Comparison of ENCODE assay signal across 13 cellular contexts in genomic region chr16:87836844-87837581, GRCh38. TPM values are rescaled to one million over a fixed set of nuclear protein-coding genes. Genes with fewer than 3 reads are reported as not detected.
A peak's percentile ranks its signal among the peaks of the same experiment; 100 is the strongest.
DNase-seq lines count a peak whose midpoint lies in the region; ATAC-seq and TF ChIP-seq lines count a peak whose summit lies in the region.
"Had no signal": no experiment of that assay in that cellular context is flagged by ENCODE, and none has a peak within 500 bp of the region (broad histone marks: within the 10 kb centered on the region; RNA-seq: fewer than 3 reads in every experiment).

No MANE protein-coding gene starts in this region.

- H3K27ac ChIP-seq in DND-41 (ENCODE audit: low read length) (peak overlapping the region; percentile 40; the same call in 1 of the 2 replicates), neuronal stem cell (replicated peaks; ENCODE audit: low read length) (no peak overlapping the region), WERI-Rb-1 (no peak overlapping the region; the same call in 1 of the 2 replicates), Peyer's patch (no peak overlapping the region)
- H3K27ac ChIP-seq: HL-60, lower lobe of right lung had no signal

- no peaks in the 10 kb centered on the region for H3K27me3 Mint-ChIP-seq in activated T-cell treated with anti-CD3 and anti-CD28 coated beads, Interleukin-2, amount 50 U/mL, for 4 hours (ENCODE audit: low read depth)

- H3K4me3 ChIP-seq in DND-41 (ENCODE audit: low read depth in 1 of 2, low read length in 2 of 2) (no peak overlapping the region), fibroblast of the aortic adventitia (ENCODE audit: low read depth, low read length) (no peak overlapping the region), neuronal stem cell (ENCODE audit: low read length in 2 of 2) (peak overlapping the region in 1 of 2 donors; percentile 42), WERI-Rb-1 (ENCODE audit: low read depth, low read length) (no peak overlapping the region), Peyer's patch (no peak overlapping the region)
- H3K4me3 ChIP-seq: lower lobe of right lung, MG63 had no signal

- no peak overlapping the region for H3K23ac ChIP-seq in neuronal stem cell (ENCODE audit: low read depth, low read length, poor library complexity)

- H3K36me3 ChIP-seq in DND-41 (ENCODE audit: insufficient read depth, low read length) = peaks cover 99% of the 10 kb centered on the region
- peaks cover 21 to 74% of the 10 kb centered on the region in 2 donors for H3K36me3 ChIP-seq in neuronal stem cell (replicated peaks in 1 of 2; ENCODE audit: control insufficient read depth in 2 of 2, insufficient read depth in 2 of 2, low read length in 2 of 2)
- H3K36me3 ChIP-seq in WERI-Rb-1 = peaks cover 45% of the 10 kb centered on the region
- H3K36me3 ChIP-seq in Peyer's patch = peaks cover 0 to 32% (median 0%) of the 10 kb centered on the region in 3 donors

- H2AFZ ChIP-seq in DND-41 (ENCODE audit: low read depth, low read length) (no peak overlapping the region), neuronal stem cell (ENCODE audit: low read length) (no peak overlapping the region)

- in situ Hi-C loops in GM13977 (cut with MboI; ENCODE audit: low pct_unique_long_range_greater_than_20kb, low sequenced_read_pairs, unreplicated experiment) = no loop called here

- H3K27me3 ChIP-seq in DND-41 (ENCODE audit: insufficient read depth, low read length, poor library complexity) = no peaks in the 10 kb centered on the region
- H3K27me3 ChIP-seq in neuronal stem cell (ENCODE audit: control insufficient read depth in 3 of 3, insufficient read depth in 3 of 3, low read depth in 1 of 3, low read length in 3 of 3) = no peaks in the 10 kb centered on the region
- H3K27me3 ChIP-seq in WERI-Rb-1 (ENCODE audit: insufficient read depth, low read depth, severe bottlenecking) = no peaks in the 10 kb centered on the region
- no peaks in the 10 kb centered on the region for H3K27me3 ChIP-seq in Peyer's patch
- H3K27me3 ChIP-seq: MG63 had no signal

- no peak overlapping the region for H3K4ac ChIP-seq in neuronal stem cell (ENCODE audit: low read length)

- H2BK5ac ChIP-seq in neuronal stem cell (ENCODE audit: low read length) = peak overlapping the region; percentile 66

- H2BK120ac ChIP-seq in neuronal stem cell (ENCODE audit: low read depth, low read length) = no peak overlapping the region

- H3K9me3 Mint-ChIP-seq in activated T-cell treated with anti-CD3 and anti-CD28 coated beads, Interleukin-2, amount 50 U/mL, for 4 hours = no peaks in the 10 kb centered on the region

- H3K9ac ChIP-seq in DND-41 (ENCODE audit: low read depth, low read length) (no peak overlapping the region), neuronal stem cell (ENCODE audit: low read depth, low read length, poor library complexity) (no peak overlapping the region)

- no peak for TF ChIP-seq POLR2A in Peyer's patch (IDR thresholded peaks at IDR 0.05)

- H3K4me3 Mint-ChIP-seq in activated T-cell treated with anti-CD3 and anti-CD28 coated beads, Interleukin-2, amount 50 U/mL, for 4 hours = no peak overlapping the region

- peaks cover 1% of the 10 kb centered on the region for H3K79me1 ChIP-seq in neuronal stem cell (ENCODE audit: low read depth, low read length)

- no peak for ATAC-seq in DND-41 (ENCODE audit: insufficient read depth, low read depth)
- no peak for ATAC-seq in activated T-cell treated with anti-CD3 and anti-CD28 coated beads, Interleukin-2, amount 50 U/mL, for 4 hours

- peaks cover 80% of the 10 kb centered on the region for H4K20me1 ChIP-seq in DND-41 (ENCODE audit: insufficient read depth, low read length)

- H3K4me2 ChIP-seq in DND-41 (ENCODE audit: insufficient read depth, low read length) (no peak overlapping the region), neuronal stem cell (ENCODE audit: insufficient read depth, low read length, poor library complexity, severe bottlenecking) (no peak overlapping the region)

- H3K14ac ChIP-seq in neuronal stem cell (ENCODE audit: low read length) = peak overlapping the region; percentile 38

- H4K8ac ChIP-seq in neuronal stem cell (ENCODE audit: low read depth, low read length) = peak overlapping the region; percentile 65

- peak overlapping the region; percentile 48 for H3K18ac ChIP-seq in neuronal stem cell (ENCODE audit: low read length)

- DNase-seq in DND-41 (no peak), fibroblast of the aortic adventitia (ENCODE audit: low read depth) (peak; percentile 54), neuronal stem cell (ENCODE audit: low spot score) (no peak), WERI-Rb-1 (no peak), epidermal melanocyte (ENCODE audit: insufficient read length, low spot score) (no peak), GM13977 (ENCODE audit: low spot score) (no peak), Peyer's patch (no peak)
- DNase-seq in activated T-cell treated with anti-CD3 and anti-CD28 coated beads, Interleukin-2, amount 50 U/mL, for 4 hours = peak; percentile 7
- DNase-seq: cerebellar nuclear complex, lower lobe of right lung, MG63, NCI-H2227 treated with DMSO at 0.1 percent for 48 hours had no signal

- H3K4me1 Mint-ChIP-seq in activated T-cell treated with anti-CD3 and anti-CD28 coated beads, Interleukin-2, amount 50 U/mL, for 4 hours (ENCODE audit: low read depth) = no peaks in the 10 kb centered on the region

- H2AK5ac ChIP-seq in neuronal stem cell (ENCODE audit: low read depth, low read length) = peak overlapping the region; percentile 75

- H3K4me1 ChIP-seq in DND-41 (ENCODE audit: insufficient read depth, low read length) (no peaks in the 10 kb centered on the region), neuronal stem cell (ENCODE audit: control insufficient read depth in 2 of 2, insufficient read depth in 1 of 2, low read depth in 1 of 2, low read length in 2 of 2) (peaks cover 0 to 7% of the 10 kb centered on the region in 2 donors), Peyer's patch (peaks cover 0 to 12% (median 0%) of the 10 kb centered on the region in 4 donors)
- H3K4me1 ChIP-seq: lower lobe of right lung had no signal

- no peak overlapping the region for H2BK15ac ChIP-seq in neuronal stem cell (ENCODE audit: low read length)

- no peak overlapping the region for H2BK12ac ChIP-seq in neuronal stem cell (ENCODE audit: low read length)

- no peak for TF ChIP-seq CTCF in DND-41 (IDR thresholded peaks at IDR 0.05; ENCODE audit: borderline replicate concordance, extremely low read depth, low read length, poor library complexity, severe bottlenecking)
- TF ChIP-seq CTCF in fibroblast of the aortic adventitia (IDR thresholded peaks at IDR 0.05; ENCODE audit: insufficient read depth, low read length) = no peak
- TF ChIP-seq CTCF in WERI-Rb-1 (IDR thresholded peaks at IDR 0.05; ENCODE audit: low read depth, low read length) = no peak
- no peak for TF ChIP-seq CTCF in GM13977 (IDR thresholded peaks at IDR 0.05; ENCODE audit: extremely low read depth, insufficient read depth, missing control alignments)
- no peak for TF ChIP-seq CTCF in Peyer's patch (IDR thresholded peaks at IDR 0.05)

- peaks cover 47% of the 10 kb centered on the region for H3K79me2 ChIP-seq in DND-41 (ENCODE audit: insufficient read depth, low read length)

- no peak overlapping the region for H4K91ac ChIP-seq in neuronal stem cell (ENCODE audit: low read depth, low read length, poor library complexity)

- no peaks in the 10 kb centered on the region for H3K9me3 ChIP-seq in DND-41 (ENCODE audit: insufficient read depth, low read length, severe bottlenecking)
- H3K9me3 ChIP-seq in neuronal stem cell (replicated peaks in 1 of 2; ENCODE audit: control insufficient read depth in 2 of 2, insufficient read depth in 1 of 2, low read depth in 1 of 2, low read length in 2 of 2) = no peaks in the 10 kb centered on the region
- no peaks in the 10 kb centered on the region for H3K9me3 ChIP-seq in WERI-Rb-1 (ENCODE audit: severe bottlenecking)
- no peaks in the 10 kb centered on the region for H3K9me3 ChIP-seq in Peyer's patch
- H3K9me3 ChIP-seq: lower lobe of right lung, MG63 had no signal

- peaks cover 19% of the 10 kb centered on the region for H3K36me3 Mint-ChIP-seq in activated T-cell treated with anti-CD3 and anti-CD28 coated beads, Interleukin-2, amount 50 U/mL, for 4 hours (ENCODE audit: insufficient read depth)

- no CpG with 5 or more reads among the region's 17 CpGs for WGBS in neuronal stem cell (ENCODE audit: extremely low coverage in 2 of 2, insufficient read length in 2 of 2, insufficient replicate concordance in 1 of 2), 2 donors

RNA-seq across cellular contexts. Expression of gene SLC7A5, which starts 32.3 kb away (rescaled TPM):
- 100 to 1,000 TPM; 814 to 984 (median 886) TPM for total RNA-seq in activated T-cell treated with anti-CD3 and anti-CD28 coated beads, Interleukin-2, amount 50 U/mL, for 4 hours
- total RNA-seq in fibroblast of the aortic adventitia (ENCODE audit: low replicate concordance) (3.7 and 42.8 TPM in 2 replicates), Peyer's patch (1 to 10 TPM; 3.2 to 4.7 (median 3.9) TPM)
- polyA plus RNA-seq in neuronal stem cell (2013, experiment 1 of 2) = 18.4 TPM
- polyA plus RNA-seq in neuronal stem cell (2013, experiment 2 of 2) = 18.6 TPM

Comparison
In these comparisons a context has a peak if more than half of its experiments do, and no peak if none do; other contexts are left out.
1. DNase-seq: peak in activated T-cell treated with anti-CD3 and anti-CD28 coated beads, Interleukin-2, amount 50 U/mL, for 4 hours (single experiment) and fibroblast of the aortic adventitia (single experiment); none in DND-41 (single experiment), neuronal stem cell (single experiment), WERI-Rb-1 (single experiment), epidermal melanocyte (single experiment), GM13977 (single experiment) and Peyer's patch (0 of 3).
2. RNA of gene SLC7A5, which starts 32.3 kb away (total RNA-seq): 814 to 984 TPM in activated T-cell treated with anti-CD3 and anti-CD28 coated beads, Interleukin-2, amount 50 U/mL, for 4 hours; 3.7 to 42.8 TPM in fibroblast of the aortic adventitia and 3.2 to 4.7 TPM in Peyer's patch; every median in the first group is over 10 times any median in the second.